1 cellular context compared by ENCODE assay signal in genomic region chr7:101450064-101450463, GRCh38.
TF ChIP-seq lines count a peak whose summit lies in the region.

No MANE protein-coding gene starts in this region.

TF ChIP-seq in K562, 482 proteins besides CTCF, POLR2A, EP300 and RAD21 (continued from another document):
- TF ChIP-seq ZBTB11 (CRISPR knock-in tag; IDR thresholded peaks at IDR 0.05) = no peak
- TF ChIP-seq ADNP (tag; IDR thresholded peaks at IDR 0.05) = no peak
